In genomic region chr1:45685308-45686080, GRCh38 we compare ENCODE assay signal across 8 cellular contexts. TPM values are rescaled to one million over a fixed set of nuclear protein-coding genes. Genes with fewer than 3 reads are reported as not detected.
DNase-seq lines count a peak whose midpoint lies in the region; ATAC-seq and TF ChIP-seq lines count a peak whose summit lies in the region.

No MANE protein-coding gene starts in this region.

- H3K36me3 Mint-ChIP-seq in HFFc6 (ENCODE audit: low read depth) = peaks cover 10% of the 10 kb centered on the region
- H3K36me3 Mint-ChIP-seq in activated CD4-positive, alpha-beta memory T cell treated with anti-CD3 and anti-CD28 coated beads for 36 hours = peaks cover 20% of the 10 kb centered on the region

- POLR2A ChIA-PET in activated CD4-positive, alpha-beta memory T cell treated with anti-CD3 and anti-CD28 coated beads for 36 hours (lab: Charles Lee) = interaction anchor here (0.7 to 2.6 kb wide), 12 partner anchors 7 to 345 kb away, joined by 3 to 16 read pairs (median 4); partner anchors contain the start of genes MUTYH, NASP, PRDX1 and TOE1

- H3K27me3 Mint-ChIP-seq in HFFc6 (ENCODE audit: insufficient read depth) = peaks cover 5% of the 10 kb centered on the region; the same call in 1 of the 2 replicates
- no peaks in the 10 kb centered on the region for H3K27me3 Mint-ChIP-seq in activated CD4-positive, alpha-beta memory T cell treated with anti-CD3 and anti-CD28 coated beads for 36 hours

- peak overlapping the region; percentile 97 for H3K4me3 Mint-ChIP-seq in HFFc6
- H3K4me3 Mint-ChIP-seq in activated CD4-positive, alpha-beta memory T cell treated with anti-CD3 and anti-CD28 coated beads for 36 hours = peak overlapping the region; percentile 99

- no peak for TF ChIP-seq CTCF in HFFc6 (IDR thresholded peaks at IDR 0.05)

- DNase-seq in AG08395 (ENCODE audit: low spot score) = peak; percentile 2
- DNase-seq in HFFc6 = no peak
- DNase-seq in activated CD4-positive, alpha-beta memory T cell treated with anti-CD3 and anti-CD28 coated beads for 36 hours = no peak
- DNase-seq in hepatic stellate cell (ENCODE audit: low spot score) = peak; percentile 24
- DNase-seq in GM19240 (ENCODE audit: insufficient read length, low spot score) = no peak

- ATAC-seq in GM18909 (IDR thresholded peaks at IDR 0.05; ENCODE audit: poor library complexity, unreplicated experiment) (no peak), HG02642 (IDR thresholded peaks at IDR 0.05; ENCODE audit: poor library complexity, unreplicated experiment) (no peak)

- peak overlapping the region; percentile 76 to 94 (median 93) for H3K4me3 ChIP-seq in skin epidermis

- peak overlapping the region; percentile 100 for H3K27ac Mint-ChIP-seq in HFFc6
- H3K27ac Mint-ChIP-seq in activated CD4-positive, alpha-beta memory T cell treated with anti-CD3 and anti-CD28 coated beads for 36 hours = peak overlapping the region; percentile 99

- CTCF ChIA-PET in activated CD4-positive, alpha-beta memory T cell treated with anti-CD3 and anti-CD28 coated beads for 36 hours (lab: Charles Lee) = interaction anchor here (0.7 to 1.8 kb wide), 8 partner anchors 9 to 538 kb away, joined by 3 to 13 read pairs (median 3); no protein-coding TSS in a partner anchor

- intact Hi-C loops in activated CD4-positive, alpha-beta memory T cell treated with anti-CD3 and anti-CD28 coated beads for 36 hours (cut with micrococcal nuclease) = loop anchor here (1.0 to 10.0 kb wide), 10 partner anchors 30 to 878 kb away; partner anchors contain the start of genes BTBD19, DYNLT4, LRRC41 and MAST2

- H3K9me3 Mint-ChIP-seq in HFFc6 = no peaks in the 10 kb centered on the region
- no peaks in the 10 kb centered on the region for H3K9me3 Mint-ChIP-seq in activated CD4-positive, alpha-beta memory T cell treated with anti-CD3 and anti-CD28 coated beads for 36 hours

- peaks cover 51% of the 10 kb centered on the region for H3K4me1 Mint-ChIP-seq in HFFc6 (ENCODE audit: low read depth)
- H3K4me1 Mint-ChIP-seq in activated CD4-positive, alpha-beta memory T cell treated with anti-CD3 and anti-CD28 coated beads for 36 hours (ENCODE audit: low read depth) = peaks cover 56% of the 10 kb centered on the region

- H3K27ac ChIP-seq in skin epidermis = peak overlapping the region; percentile 82 to 99 (median 96)

RNA-seq across cellular contexts. Expression of gene GPBP1L1, which starts 0.8 kb away (rescaled TPM):
- 10 to 100 TPM; 66.5 to 76.7 (median 68.1) TPM for total RNA-seq in HFFc6 (2021; fragmentation: NEBNext Ultra II Directional; extraction: Animal tissue kit (Norgen Biotek cat#: 25700))
- total RNA-seq in activated CD4-positive, alpha-beta memory T cell treated with anti-CD3 and anti-CD28 coated beads for 36 hours = 100 to 1,000 TPM; 106 TPM

RNA-seq across cellular contexts. Expression of gene TMEM69, which starts 2.5 kb away (rescaled TPM):
- 10 to 100 TPM; 18.5 to 27.5 (median 22.1) TPM for total RNA-seq in HFFc6 (2021; fragmentation: NEBNext Ultra II Directional; extraction: Animal tissue kit (Norgen Biotek cat#: 25700))
- total RNA-seq in activated CD4-positive, alpha-beta memory T cell treated with anti-CD3 and anti-CD28 coated beads for 36 hours = 10 to 100 TPM; 34.0 to 34.5 TPM

Comparison
In these comparisons a context has a peak if more than half of its experiments do, and no peak if none do; other contexts are left out.
1. DNase-seq: peak in AG08395 (single experiment) and hepatic stellate cell (single experiment); none in HFFc6 (single experiment), activated CD4-positive, alpha-beta memory T cell treated with anti-CD3 and anti-CD28 coated beads for 36 hours (single experiment) and GM19240 (single experiment).